Comparison of ENCODE assay signal across 1 cellular context in genomic region chr15:55958349-55958748, GRCh38.
TF ChIP-seq lines count a peak whose summit lies in the region.

No MANE protein-coding gene starts in this region.

TF ChIP-seq in SK-N-SH, 30 proteins besides CTCF, POLR2A, EP300 and RAD21 (continued from another document):
- no peak for TF ChIP-seq ZBTB33 (IDR thresholded peaks at IDR 0.05; ENCODE audit: borderline replicate concordance, low read depth)
- no peak for TF ChIP-seq RCOR1 (IDR thresholded peaks at IDR 0.05; ENCODE audit: low read length)
- TF ChIP-seq, protein P1, sequence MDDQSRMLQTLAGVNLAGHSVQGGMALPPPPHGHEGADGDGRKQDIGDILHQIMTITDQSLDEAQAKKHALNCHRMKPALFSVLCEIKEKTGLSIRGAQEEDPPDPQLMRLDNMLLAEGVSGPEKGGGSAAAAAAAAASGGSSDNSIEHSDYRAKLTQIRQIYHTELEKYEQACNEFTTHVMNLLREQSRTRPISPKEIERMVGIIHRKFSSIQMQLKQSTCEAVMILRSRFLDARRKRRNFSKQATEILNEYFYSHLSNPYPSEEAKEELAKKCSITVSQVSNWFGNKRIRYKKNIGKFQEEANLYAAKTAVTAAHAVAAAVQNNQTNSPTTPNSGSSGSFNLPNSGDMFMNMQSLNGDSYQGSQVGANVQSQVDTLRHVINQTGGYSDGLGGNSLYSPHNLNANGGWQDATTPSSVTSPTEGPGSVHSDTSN (IDR thresholded peaks at IDR 0.05) = no peak
- no peak for TF ChIP-seq SIN3A (IDR thresholded peaks at IDR 0.05; ENCODE audit: borderline replicate concordance, low read depth, low read length)
